In genomic region chr20:46129955-46130481, GRCh38 we compare ENCODE assay signal across 12 cellular contexts. TPM values are rescaled to one million over a fixed set of nuclear protein-coding genes. Genes with fewer than 3 reads are reported as not detected.
A peak's percentile ranks its signal among the peaks of the same experiment; 100 is the strongest.
DNase-seq lines count a peak whose midpoint lies in the region; ATAC-seq and TF ChIP-seq lines count a peak whose summit lies in the region.
"Had no signal": no experiment of that assay in that cellular context is flagged by ENCODE, and none has a peak within 500 bp of the region (broad histone marks: within the 10 kb centered on the region; RNA-seq: fewer than 3 reads in every experiment).

No MANE protein-coding gene starts in this region.

- no peak overlapping the region for H2AFZ ChIP-seq in GM23338

- no peaks in the 10 kb centered on the region for H3K79me2 ChIP-seq in GM23338 (replicated peaks; ENCODE audit: insufficient read depth)

- H3K27ac Mint-ChIP-seq in GM23338 = no peak overlapping the region
- H3K27ac Mint-ChIP-seq in naive B cell = peak overlapping the region; percentile 72 to 95 (median 84)
- H3K27ac Mint-ChIP-seq: immature natural killer cell had no signal

- ATAC-seq in GM23338 (peak; percentile 11; the same call in 2 of the 3 replicates), naive B cell (ENCODE audit: low read depth in 2 of 2) (peak in 1 of 2 donors; percentile 5), GM19455 (IDR thresholded peaks at IDR 0.05; ENCODE audit: unreplicated experiment) (no peak)

- H3K9me3 Mint-ChIP-seq in GM23338 = no peaks in the 10 kb centered on the region; the same call in 2 of the 3 replicates
- H3K9me3 Mint-ChIP-seq in naive B cell = no peaks in the 10 kb centered on the region
- H3K9me3 Mint-ChIP-seq: immature natural killer cell had no signal

- H3K27ac ChIP-seq in GM23338 (ENCODE audit: low read depth) = no peak overlapping the region
- H3K27ac ChIP-seq: KMS-11, SJCRH30 had no signal

- DNase-seq in GM10266 (ENCODE audit: extremely low spot score) (peak; percentile 38), GM23338 (ENCODE audit: low spot score) (peak; percentile 31), NCI-H69 (lab: John Stamatoyannopoulos, UW) (peak; percentile 80), naive B cell (no peak), COLO668 (lab: John Stamatoyannopoulos, UW; ENCODE audit: unreplicated experiment) (no peak), activated T-cell treated with anti-CD3 and anti-CD28 coated beads for 4 hours (no peak)
- DNase-seq: activated CD4-positive, CD25-positive, alpha-beta regulatory T cell; immature natural killer cell; retina; SJCRH30 had no signal

- no peaks in the 10 kb centered on the region for H3F3A ChIP-seq in GM23338 (replicated peaks; ENCODE audit: low read depth)

- H3K4me1 ChIP-seq in GM23338 (ENCODE audit: insufficient read depth) = peaks cover 4% of the 10 kb centered on the region; the same call in 1 of the 2 replicates
- H3K4me1 ChIP-seq: SJCRH30 had no signal

- no peaks in the 10 kb centered on the region for H3K9me2 ChIP-seq in GM23338 (ENCODE audit: insufficient read depth)

- no peak overlapping the region for H3K4me2 ChIP-seq in GM23338
- H3K4me2 ChIP-seq: KMS-11 had no signal

- peaks cover 9% of the 10 kb centered on the region for H3K36me3 Mint-ChIP-seq in GM23338 (ENCODE audit: low read depth)
- peaks cover 20 to 25% of the 10 kb centered on the region in 2 donors for H3K36me3 Mint-ChIP-seq in naive B cell

- H3K4me3 Mint-ChIP-seq in GM23338 (no peak overlapping the region), naive B cell (no peak overlapping the region)
- H3K4me3 Mint-ChIP-seq: immature natural killer cell had no signal

- TF ChIP-seq CTCF in GM10266 (IDR thresholded peaks at IDR 0.05; ENCODE audit: control insufficient read depth, insufficient read depth, low read depth, missing control alignments) = no peak
- no peak for TF ChIP-seq CTCF in GM23338 (conservative IDR thresholded peaks at IDR 0.05; ENCODE audit: low read depth in 2 of 2)

- H3K4me3 ChIP-seq in GM23338 = no peak overlapping the region
- H3K4me3 ChIP-seq: SJCRH30 had no signal

- no peaks in the 10 kb centered on the region for H3K36me3 ChIP-seq in GM23338 (ENCODE audit: insufficient read depth)
- H3K36me3 ChIP-seq: SJCRH30 had no signal

- H3K4me1 Mint-ChIP-seq in GM23338 (peaks cover 4% of the 10 kb centered on the region; the same call in 2 of the 3 replicates), naive B cell (peaks cover 38 to 63% (median 61%) of the 10 kb centered on the region in 3 donors)
- H3K4me1 Mint-ChIP-seq: immature natural killer cell had no signal

- H4K20me1 ChIP-seq in GM23338 (replicated peaks; ENCODE audit: insufficient read depth) = no peaks in the 10 kb centered on the region; the same call in 1 of the 2 replicates

- H3K27me3 ChIP-seq in GM23338 (ENCODE audit: insufficient read depth) = peaks cover 11% of the 10 kb centered on the region; the same call in 1 of the 2 replicates

- H3K27me3 Mint-ChIP-seq in GM23338 (ENCODE audit: insufficient read depth, low read depth, poor library complexity) = peaks cover 12% of the 10 kb centered on the region
- H3K27me3 Mint-ChIP-seq in naive B cell = no peaks in the 10 kb centered on the region

TF ChIP-seq in GM23338, 12 proteins besides CTCF, POLR2A, EP300 and RAD21 (continues in another document):
- TF ChIP-seq REST (IDR thresholded peaks at IDR 0.05; ENCODE audit: unreplicated experiment) = no peak
- no peak for TF ChIP-seq POLR2AphosphoS5 (IDR thresholded peaks at IDR 0.05; ENCODE audit: low read depth)
- TF ChIP-seq CREB1 (CRISPR knock-in tag; IDR thresholded peaks at IDR 0.05; ENCODE audit: low read depth) = no peak
- TF ChIP-seq EZH2phosphoT487 (IDR thresholded peaks at IDR 0.05; ENCODE audit: unreplicated experiment) = no peak
- TF ChIP-seq NANOG (IDR thresholded peaks at IDR 0.05; ENCODE audit: borderline replicate concordance) = no peak
- no peak for TF ChIP-seq STAT1 (IDR thresholded peaks at IDR 0.05; ENCODE audit: unreplicated experiment)
- TF ChIP-seq ZNF331 (CRISPR knock-in tag; IDR thresholded peaks at IDR 0.05; ENCODE audit: low read depth) = no peak
- no peak for TF ChIP-seq JUNB (IDR thresholded peaks at IDR 0.05; ENCODE audit: unreplicated experiment)
- TF ChIP-seq ETS1 (IDR thresholded peaks at IDR 0.05) = no peak

RNA-seq across cellular contexts. Expression of gene CD40, which starts 11.9 kb away (rescaled TPM):
- total RNA-seq in GM23338 (2014; rRNA removed; shearing (Covaris generic)) = 9.9 and 15.4 TPM in 2 replicates
- 17.9 and 18.9 TPM in 2 replicates for polyA plus RNA-seq in GM23338 (2016; fragmentation: Nextera tagmentation; extraction: Ambion mirVana)
- 100 to 1,000 TPM; 273 to 368 (median 312) TPM for polyA plus RNA-seq in naive B cell (ENCODE audit: low read depth in 6 of 6)

RNA-seq across cellular contexts. Expression of gene NCOA5, which starts 40.3 kb away (rescaled TPM):
- total RNA-seq in GM23338 (2014; rRNA removed; shearing (Covaris generic)) = 22.8 and 24.6 TPM in 2 replicates
- polyA plus RNA-seq in GM23338 (2016; fragmentation: Nextera tagmentation; extraction: Ambion mirVana) (8.4 and 10.1 TPM in 2 replicates), naive B cell (ENCODE audit: low read depth in 6 of 6) (10 to 100 TPM; 13.8 to 39.3 (median 27.3) TPM)

Comparison
In these comparisons a context has a peak if more than half of its experiments do, and no peak if none do; other contexts are left out.
1. DNase-seq: peak in GM10266 (single experiment), GM23338 (single experiment) and NCI-H69 (single experiment); none in naive B cell (single experiment), COLO668 (single experiment) and activated T-cell treated with anti-CD3 and anti-CD28 coated beads for 4 hours (single experiment).
2. RNA of gene CD40, which starts 11.9 kb away (polyA plus RNA-seq): 273 to 368 TPM in naive B cell; 17.9 to 18.9 TPM in GM23338; every median in the first group is over 10 times any median in the second.